8 cellular contexts compared by ENCODE assay signal in genomic region chr1:10377365-10378029, GRCh38. TPM values are rescaled to one million over a fixed set of nuclear protein-coding genes. Genes with fewer than 3 reads are reported as not detected.
DNase-seq lines count a peak whose midpoint lies in the region; TF ChIP-seq lines count a peak whose summit lies in the region.
"Not testable (repeated sequence)": the region's sequence is repeated elsewhere in the genome, so short reads cannot be mapped to it uniquely, and the experiment has no call there.

No MANE protein-coding gene starts in this region.

- H3K27me3 ChIP-seq in BE2C; SK-N-SH (ENCODE audit: insufficient read depth); mesendoderm (ENCODE audit: insufficient read depth, low read length, poor library complexity): not testable (repeated sequence)

- TF ChIP-seq EP300 in SK-N-SH (IDR thresholded peaks at IDR 0.05; ENCODE audit: borderline replicate concordance in 1 of 2, low read depth in 1 of 2, low read length in 1 of 2): not testable (repeated sequence)

- H2AK5ac ChIP-seq in mesendoderm (ENCODE audit: low read length): not testable (repeated sequence)

- H3K4me1 ChIP-seq in BE2C; SK-N-SH (ENCODE audit: control insufficient read depth in 1 of 2, insufficient read depth in 2 of 2, low read depth in 1 of 2, low read length in 1 of 2); mesendoderm (ENCODE audit: control insufficient read depth, low read depth, low read length): not testable (repeated sequence)

- DNase-seq in BE2C (peak; percentile 58), GM19238 (ENCODE audit: insufficient read length, low spot score) (peak; percentile 21), NCI-H1436 (lab: John Stamatoyannopoulos, UW) (peak; percentile 18), SK-N-SH (peak; percentile 76), amygdala (lab: John Stamatoyannopoulos, UW) (peak in 31 of 56 donors; percentile 6 to 80 (median 28)), fibroblast of villous mesenchyme (ENCODE audit: low read depth) (peak; percentile 78), mesendoderm (peak; percentile 55)
- peak; percentile 2 for DNase-seq in stimulated activated CD4-positive, alpha-beta T cell treated with anti-CD3 and anti-CD28 coated beads, Interleukin-4, amount 100 ng/mL, for 1 hour

- WGBS in SK-N-SH (ENCODE audit: low lambda C conversion rate): 27% methylated on average over 14 of the region's 14 CpGs
- no CpG with 5 or more reads among the region's 14 CpGs for WGBS in mesendoderm (ENCODE audit: extremely low coverage, insufficient coverage, low lambda C conversion rate)

- H3K9ac ChIP-seq in SK-N-SH: 0 out of 2 replicates have a peak overlapping the region, but pooled peaks have one; percentile 16
- H3K9ac ChIP-seq in mesendoderm (ENCODE audit: low read length): not testable (repeated sequence)

- H3K79me2 ChIP-seq in SK-N-SH (ENCODE audit: insufficient read depth); mesendoderm (ENCODE audit: control insufficient read depth, insufficient read depth, low read length): not testable (repeated sequence)

- POLR2A ChIA-PET in SK-N-SH (lab: Yijun Ruan, JAX): interaction anchor here (0.7 to 1.2 kb wide), 2 partner anchors 12 to 22 kb away, joined by 3 read pairs; no protein-coding TSS in a partner anchor

- H3K27ac ChIP-seq in SK-N-SH (ENCODE audit: low read depth in 2 of 2, low read length in 1 of 2): peak overlapping the region; percentile 4 to 43; a peak in 1 of 4 replicates
- H3K27ac ChIP-seq in mesendoderm (ENCODE audit: low read depth, low read length): not testable (repeated sequence)

- TF ChIP-seq CTCF in BE2C (IDR thresholded peaks at IDR 0.05; ENCODE audit: low read depth, low read length) (peak; percentile 64), SK-N-SH (IDR thresholded peaks at IDR 0.05) (peak; percentile 76), fibroblast of villous mesenchyme (IDR thresholded peaks at IDR 0.05; ENCODE audit: insufficient read depth, low read depth, low read length) (peak; percentile 83)

- H3K79me1 ChIP-seq in mesendoderm (ENCODE audit: low read length): not testable (repeated sequence)

- not testable (repeated sequence) for H3K23ac ChIP-seq in mesendoderm (ENCODE audit: low read length)

- H2BK5ac ChIP-seq in mesendoderm (ENCODE audit: low read length): not testable (repeated sequence)

- not testable (repeated sequence) for H4K20me1 ChIP-seq in SK-N-SH (ENCODE audit: insufficient read depth)

- peak; percentile 83 for TF ChIP-seq RAD21 in SK-N-SH (IDR thresholded peaks at IDR 0.05; ENCODE audit: low read length)

- not testable (repeated sequence) for H3K4me3 ChIP-seq in BE2C (ENCODE audit: low read depth, low read length); SK-N-SH (ENCODE audit: low read depth in 2 of 2, low read length in 1 of 2); fibroblast of villous mesenchyme (ENCODE audit: low read depth, low read length); mesendoderm (ENCODE audit: low read length)

- H3F3A ChIP-seq in SK-N-SH (replicated peaks; ENCODE audit: insufficient read depth): peaks cover 32% of the 10 kb centered on the region

- not testable (repeated sequence) for H3K9me2 ChIP-seq in SK-N-SH

- not testable (repeated sequence) for H2BK15ac ChIP-seq in mesendoderm (replicated peaks; ENCODE audit: low read depth)

- H3K56ac ChIP-seq in mesendoderm (ENCODE audit: low read length): not testable (repeated sequence)

- not testable (repeated sequence) for H4K8ac ChIP-seq in mesendoderm (ENCODE audit: low read depth, low read length)

- CTCF ChIA-PET in SK-N-SH (lab: Yijun Ruan, JAX): interaction anchor here (0.6 to 2.8 kb wide), 14 partner anchors 9 to 719 kb away, joined by 3 to 30 read pairs (median 5); partner anchors contain the start of gene CENPS

- H2BK120ac ChIP-seq in mesendoderm (ENCODE audit: low read depth, low read length): not testable (repeated sequence)

- H3K18ac ChIP-seq in mesendoderm (ENCODE audit: low read length): not testable (repeated sequence)

- not testable (repeated sequence) for H4K5ac ChIP-seq in mesendoderm (ENCODE audit: low read length)

- H3K36me3 ChIP-seq in BE2C: not testable (repeated sequence)
- H3K36me3 ChIP-seq in SK-N-SH (replicated peaks in 1 of 2; ENCODE audit: control insufficient read depth in 1 of 2, insufficient read depth in 2 of 2, low read length in 1 of 2): peaks cover 7 to 24% of the 10 kb centered on the region in 2 experiments
- H3K36me3 ChIP-seq in mesendoderm (ENCODE audit: control insufficient read depth, insufficient read depth, low read length): peaks cover 11% of the 10 kb centered on the region

- not testable (repeated sequence) for H3K4me2 ChIP-seq in SK-N-SH; mesendoderm (ENCODE audit: low read length)

- not testable (repeated sequence) for H3K4ac ChIP-seq in mesendoderm (ENCODE audit: low read depth, low read length)

- H3K9me3 ChIP-seq in BE2C, SK-N-SH: not testable (repeated sequence)

- H2AFZ ChIP-seq in SK-N-SH (ENCODE audit: low read depth): not testable (repeated sequence)

TF ChIP-seq in SK-N-SH, 30 proteins besides CTCF, POLR2A, EP300 and RAD21:
- TF ChIP-seq RFX5 (IDR thresholded peaks at IDR 0.05; ENCODE audit: low read length): 0 out of 2 replicates have a peak, but pooled peaks have one; percentile 20
- TF ChIP-seq SMC3 (IDR thresholded peaks at IDR 0.05; ENCODE audit: low read depth, low read length): peak; percentile 87

RNA-seq across cellular contexts. Expression of gene PGD, which starts 21.4 kb away (rescaled TPM):
- polyA plus RNA-seq in BE2C (2012; ENCODE audit: insufficient read depth, insufficient read length, low read depth): 137 TPM
- polyA plus RNA-seq in SK-N-SH (2012; rRNA removed): 75.3 and 76.2 TPM in 2 replicates
- 75.1 and 78.8 TPM in 2 replicates for polyA plus RNA-seq in SK-N-SH (2012; cell fraction: cytosol; rRNA removed)
- polyA plus RNA-seq in SK-N-SH (2012; cell fraction: nucleus; rRNA removed): 61.0 and 72.1 TPM in 2 replicates
- 74.1 and 88.1 TPM in 2 replicates for total RNA-seq in fibroblast of villous mesenchyme
- polyA plus RNA-seq in mesendoderm (2013, experiment 1 of 2): 239 TPM
- 233 TPM for polyA plus RNA-seq in mesendoderm (2013, experiment 2 of 2)

RNA-seq across cellular contexts. Expression of gene CENPS, which starts 52.7 kb away (rescaled TPM):
- 8.5 TPM for polyA plus RNA-seq in BE2C (2012; ENCODE audit: insufficient read depth, insufficient read length, low read depth)
- 16.6 and 20.0 TPM in 2 replicates for polyA plus RNA-seq in SK-N-SH (2012; rRNA removed)
- 22.6 and 25.6 TPM in 2 replicates for polyA plus RNA-seq in SK-N-SH (2012; cell fraction: cytosol; rRNA removed)
- 9.0 and 9.1 TPM in 2 replicates for polyA plus RNA-seq in SK-N-SH (2012; cell fraction: nucleus; rRNA removed)
- total RNA-seq in fibroblast of villous mesenchyme: 14.2 and 14.7 TPM in 2 replicates
- polyA plus RNA-seq in mesendoderm (2013, experiment 1 of 2): 26.1 TPM
- polyA plus RNA-seq in mesendoderm (2013, experiment 2 of 2): 26.1 TPM

Comparison
In these comparisons a context has a peak if more than half of its experiments do, and no peak if none do; other contexts are left out.
1. DNase-seq: peak in every context shown above with its lines; median percentile 78 in fibroblast of villous mesenchyme; 76 in SK-N-SH; 58 in BE2C; 55 in mesendoderm; 28 in amygdala; 21 in GM19238; 18 in NCI-H1436; 2 in stimulated activated CD4-positive, alpha-beta T cell treated with anti-CD3 and anti-CD28 coated beads, Interleukin-4, amount 100 ng/mL, for 1 hour.